1 cellular context compared by ENCODE assay signal in the genomic region with DNA sequence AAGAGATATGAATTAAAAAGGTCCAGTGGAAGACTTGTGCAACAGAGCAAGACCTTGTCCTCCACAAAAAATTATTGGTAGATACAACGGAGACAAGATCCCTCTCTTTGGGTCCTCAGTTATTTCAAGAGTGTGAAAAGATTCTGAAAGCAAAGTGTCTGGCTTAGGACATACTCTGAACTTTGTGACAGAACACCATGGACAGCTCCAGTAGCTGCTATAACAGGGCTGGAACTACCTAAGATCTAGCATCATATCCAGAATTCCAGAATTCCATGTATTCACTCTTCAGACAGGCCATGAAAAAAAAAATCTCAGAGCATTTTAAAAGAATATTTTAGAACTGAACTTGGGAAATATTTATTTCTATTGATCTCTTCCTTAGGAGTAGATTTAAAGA.
TF ChIP-seq lines count a peak whose summit lies in the region.

No MANE protein-coding gene starts in this region.

TF ChIP-seq in HepG2, 621 proteins besides CTCF, POLR2A, EP300 and RAD21:
- TF ChIP-seq SOX13 (IDR thresholded peaks at IDR 0.05) (no peak), SOX13 (CRISPR knock-in tag; conservative IDR thresholded peaks at IDR 0.05 in 1 of 2, IDR thresholded peaks at IDR 0.05 in 1 of 2) (0 out of 4 replicates have a peak, but pooled peaks of 1 of the 2 experiments have one; percentile 10), ATAD3A (CRISPR knock-in tag; IDR thresholded peaks at IDR 0.05) (no peak), ZNF792 (CRISPR knock-in tag; IDR thresholded peaks at IDR 0.05) (peak; percentile 39; the same call in 1 of the 2 replicates), TGIF2 (CRISPR knock-in tag; IDR thresholded peaks at IDR 0.05) (0 out of 2 replicates have a peak, but pooled peaks have one; percentile 51), HDAC2 (CRISPR knock-in tag; IDR thresholded peaks at IDR 0.05) (peak; percentile 37; the same call in 1 of the 2 replicates), HNRNPLL (IDR thresholded peaks at IDR 0.05; ENCODE audit: low read depth, low read length, poor library complexity, severe bottlenecking) (no peak), ETV5 (CRISPR knock-in tag; IDR thresholded peaks at IDR 0.05; ENCODE audit: borderline replicate concordance) (no peak), ARNT2 (CRISPR knock-in tag; IDR thresholded peaks at IDR 0.05; ENCODE audit: low read depth) (no peak), ZNF12 (CRISPR knock-in tag; IDR thresholded peaks at IDR 0.05) (peak; percentile 54; the same call in 1 of the 2 replicates), SAP130 (CRISPR knock-in tag; IDR thresholded peaks at IDR 0.05; ENCODE audit: low read depth) (peak; percentile 30; the same call in 1 of the 2 replicates), HNF4A (CRISPR knock-in tag; IDR thresholded peaks at IDR 0.05) (peak; percentile 38), JDP2 (CRISPR knock-in tag; IDR thresholded peaks at IDR 0.05; ENCODE audit: borderline replicate concordance) (no peak), ZNF124 (CRISPR knock-in tag; IDR thresholded peaks at IDR 0.05) (no peak), MIXL1 (CRISPR knock-in tag; IDR thresholded peaks at IDR 0.05) (0 out of 2 replicates have a peak, but pooled peaks have one; percentile 42), TOE1 (CRISPR knock-in tag; IDR thresholded peaks at IDR 0.05) (no peak), RARA (CRISPR knock-in tag; IDR thresholded peaks at IDR 0.05) (0 out of 2 replicates have a peak, but pooled peaks have one; percentile 8), SIN3B (IDR thresholded peaks at IDR 0.05; ENCODE audit: low read length) (no peak), FOXK1 (CRISPR knock-in tag; IDR thresholded peaks at IDR 0.05; ENCODE audit: borderline replicate concordance, low read depth) (peak; percentile 17; the same call in 1 of the 2 replicates), MIER2 (CRISPR knock-in tag; IDR thresholded peaks at IDR 0.05) (peak; percentile 96)
- TF ChIP-seq, protein P1, sequence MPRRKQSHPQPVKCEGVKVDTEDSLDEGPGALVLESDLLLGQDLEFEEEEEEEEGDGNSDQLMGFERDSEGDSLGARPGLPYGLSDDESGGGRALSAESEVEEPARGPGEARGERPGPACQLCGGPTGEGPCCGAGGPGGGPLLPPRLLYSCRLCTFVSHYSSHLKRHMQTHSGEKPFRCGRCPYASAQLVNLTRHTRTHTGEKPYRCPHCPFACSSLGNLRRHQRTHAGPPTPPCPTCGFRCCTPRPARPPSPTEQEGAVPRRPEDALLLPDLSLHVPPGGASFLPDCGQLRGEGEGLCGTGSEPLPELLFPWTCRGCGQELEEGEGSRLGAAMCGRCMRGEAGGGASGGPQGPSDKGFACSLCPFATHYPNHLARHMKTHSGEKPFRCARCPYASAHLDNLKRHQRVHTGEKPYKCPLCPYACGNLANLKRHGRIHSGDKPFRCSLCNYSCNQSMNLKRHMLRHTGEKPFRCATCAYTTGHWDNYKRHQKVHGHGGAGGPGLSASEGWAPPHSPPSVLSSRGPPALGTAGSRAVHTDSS (CRISPR knock-in tag; conservative IDR thresholded peaks at IDR 0.05), result no peak
- TF ChIP-seq, protein P2, sequence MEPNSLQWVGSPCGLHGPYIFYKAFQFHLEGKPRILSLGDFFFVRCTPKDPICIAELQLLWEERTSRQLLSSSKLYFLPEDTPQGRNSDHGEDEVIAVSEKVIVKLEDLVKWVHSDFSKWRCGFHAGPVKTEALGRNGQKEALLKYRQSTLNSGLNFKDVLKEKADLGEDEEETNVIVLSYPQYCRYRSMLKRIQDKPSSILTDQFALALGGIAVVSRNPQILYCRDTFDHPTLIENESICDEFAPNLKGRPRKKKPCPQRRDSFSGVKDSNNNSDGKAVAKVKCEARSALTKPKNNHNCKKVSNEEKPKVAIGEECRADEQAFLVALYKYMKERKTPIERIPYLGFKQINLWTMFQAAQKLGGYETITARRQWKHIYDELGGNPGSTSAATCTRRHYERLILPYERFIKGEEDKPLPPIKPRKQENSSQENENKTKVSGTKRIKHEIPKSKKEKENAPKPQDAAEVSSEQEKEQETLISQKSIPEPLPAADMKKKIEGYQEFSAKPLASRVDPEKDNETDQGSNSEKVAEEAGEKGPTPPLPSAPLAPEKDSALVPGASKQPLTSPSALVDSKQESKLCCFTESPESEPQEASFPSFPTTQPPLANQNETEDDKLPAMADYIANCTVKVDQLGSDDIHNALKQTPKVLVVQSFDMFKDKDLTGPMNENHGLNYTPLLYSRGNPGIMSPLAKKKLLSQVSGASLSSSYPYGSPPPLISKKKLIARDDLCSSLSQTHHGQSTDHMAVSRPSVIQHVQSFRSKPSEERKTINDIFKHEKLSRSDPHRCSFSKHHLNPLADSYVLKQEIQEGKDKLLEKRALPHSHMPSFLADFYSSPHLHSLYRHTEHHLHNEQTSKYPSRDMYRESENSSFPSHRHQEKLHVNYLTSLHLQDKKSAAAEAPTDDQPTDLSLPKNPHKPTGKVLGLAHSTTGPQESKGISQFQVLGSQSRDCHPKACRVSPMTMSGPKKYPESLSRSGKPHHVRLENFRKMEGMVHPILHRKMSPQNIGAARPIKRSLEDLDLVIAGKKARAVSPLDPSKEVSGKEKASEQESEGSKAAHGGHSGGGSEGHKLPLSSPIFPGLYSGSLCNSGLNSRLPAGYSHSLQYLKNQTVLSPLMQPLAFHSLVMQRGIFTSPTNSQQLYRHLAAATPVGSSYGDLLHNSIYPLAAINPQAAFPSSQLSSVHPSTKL (CRISPR knock-in tag; IDR thresholded peaks at IDR 0.05), result 0 out of 2 replicates have a peak, but pooled peaks have one; percentile 14
- TF ChIP-seq, protein P3, sequence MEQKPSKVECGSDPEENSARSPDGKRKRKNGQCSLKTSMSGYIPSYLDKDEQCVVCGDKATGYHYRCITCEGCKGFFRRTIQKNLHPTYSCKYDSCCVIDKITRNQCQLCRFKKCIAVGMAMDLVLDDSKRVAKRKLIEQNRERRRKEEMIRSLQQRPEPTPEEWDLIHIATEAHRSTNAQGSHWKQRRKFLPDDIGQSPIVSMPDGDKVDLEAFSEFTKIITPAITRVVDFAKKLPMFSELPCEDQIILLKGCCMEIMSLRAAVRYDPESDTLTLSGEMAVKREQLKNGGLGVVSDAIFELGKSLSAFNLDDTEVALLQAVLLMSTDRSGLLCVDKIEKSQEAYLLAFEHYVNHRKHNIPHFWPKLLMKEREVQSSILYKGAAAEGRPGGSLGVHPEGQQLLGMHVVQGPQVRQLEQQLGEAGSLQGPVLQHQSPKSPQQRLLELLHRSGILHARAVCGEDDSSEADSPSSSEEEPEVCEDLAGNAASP (CRISPR knock-in tag; IDR thresholded peaks at IDR 0.05; ENCODE audit: borderline replicate concordance), result 0 out of 2 replicates have a peak, but pooled peaks have one; percentile 26
- TF ChIP-seq, protein P4, sequence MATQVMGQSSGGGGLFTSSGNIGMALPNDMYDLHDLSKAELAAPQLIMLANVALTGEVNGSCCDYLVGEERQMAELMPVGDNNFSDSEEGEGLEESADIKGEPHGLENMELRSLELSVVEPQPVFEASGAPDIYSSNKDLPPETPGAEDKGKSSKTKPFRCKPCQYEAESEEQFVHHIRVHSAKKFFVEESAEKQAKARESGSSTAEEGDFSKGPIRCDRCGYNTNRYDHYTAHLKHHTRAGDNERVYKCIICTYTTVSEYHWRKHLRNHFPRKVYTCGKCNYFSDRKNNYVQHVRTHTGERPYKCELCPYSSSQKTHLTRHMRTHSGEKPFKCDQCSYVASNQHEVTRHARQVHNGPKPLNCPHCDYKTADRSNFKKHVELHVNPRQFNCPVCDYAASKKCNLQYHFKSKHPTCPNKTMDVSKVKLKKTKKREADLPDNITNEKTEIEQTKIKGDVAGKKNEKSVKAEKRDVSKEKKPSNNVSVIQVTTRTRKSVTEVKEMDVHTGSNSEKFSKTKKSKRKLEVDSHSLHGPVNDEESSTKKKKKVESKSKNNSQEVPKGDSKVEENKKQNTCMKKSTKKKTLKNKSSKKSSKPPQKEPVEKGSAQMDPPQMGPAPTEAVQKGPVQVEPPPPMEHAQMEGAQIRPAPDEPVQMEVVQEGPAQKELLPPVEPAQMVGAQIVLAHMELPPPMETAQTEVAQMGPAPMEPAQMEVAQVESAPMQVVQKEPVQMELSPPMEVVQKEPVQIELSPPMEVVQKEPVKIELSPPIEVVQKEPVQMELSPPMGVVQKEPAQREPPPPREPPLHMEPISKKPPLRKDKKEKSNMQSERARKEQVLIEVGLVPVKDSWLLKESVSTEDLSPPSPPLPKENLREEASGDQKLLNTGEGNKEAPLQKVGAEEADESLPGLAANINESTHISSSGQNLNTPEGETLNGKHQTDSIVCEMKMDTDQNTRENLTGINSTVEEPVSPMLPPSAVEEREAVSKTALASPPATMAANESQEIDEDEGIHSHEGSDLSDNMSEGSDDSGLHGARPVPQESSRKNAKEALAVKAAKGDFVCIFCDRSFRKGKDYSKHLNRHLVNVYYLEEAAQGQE (IDR thresholded peaks at IDR 0.05; ENCODE audit: borderline replicate concordance in 1 of 2, low read depth in 1 of 2, low read length in 2 of 2), result peak; percentile 64 to 96
- TF ChIP-seq, protein P5, sequence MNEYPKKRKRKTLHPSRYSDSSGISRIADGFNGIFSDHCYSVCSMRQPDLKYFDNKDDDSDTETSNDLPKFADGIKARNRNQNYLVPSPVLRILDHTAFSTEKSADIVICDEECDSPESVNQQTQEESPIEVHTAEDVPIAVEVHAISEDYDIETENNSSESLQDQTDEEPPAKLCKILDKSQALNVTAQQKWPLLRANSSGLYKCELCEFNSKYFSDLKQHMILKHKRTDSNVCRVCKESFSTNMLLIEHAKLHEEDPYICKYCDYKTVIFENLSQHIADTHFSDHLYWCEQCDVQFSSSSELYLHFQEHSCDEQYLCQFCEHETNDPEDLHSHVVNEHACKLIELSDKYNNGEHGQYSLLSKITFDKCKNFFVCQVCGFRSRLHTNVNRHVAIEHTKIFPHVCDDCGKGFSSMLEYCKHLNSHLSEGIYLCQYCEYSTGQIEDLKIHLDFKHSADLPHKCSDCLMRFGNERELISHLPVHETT (CRISPR knock-in tag; conservative IDR thresholded peaks at IDR 0.05), result no peak
